In the genomic region with DNA sequence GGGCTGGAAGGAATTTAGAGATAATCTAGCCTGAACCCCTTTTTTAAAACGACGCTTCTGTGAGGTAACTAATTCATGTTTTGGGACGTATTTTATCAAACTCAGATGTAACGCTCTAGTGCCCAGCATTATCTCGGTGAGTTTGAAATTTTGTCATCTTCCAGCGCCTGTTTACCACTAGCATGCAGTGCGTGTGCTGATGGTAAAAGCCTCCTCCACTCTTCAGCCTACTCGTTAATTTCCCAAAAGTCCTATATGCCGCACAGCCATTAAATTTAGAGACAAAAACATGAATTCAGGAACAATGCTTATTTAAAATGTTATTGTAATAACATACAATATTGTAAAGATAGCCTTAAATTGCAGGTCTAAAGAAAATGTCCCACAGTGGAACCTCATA, we compare ENCODE assay signal across 8 cellular contexts. TPM values are rescaled to one million over a fixed set of nuclear protein-coding genes. Genes with fewer than 3 reads are reported as not detected.
DNase-seq lines count a peak whose midpoint lies in the region; ATAC-seq lines count a peak whose summit lies in the region.

No MANE protein-coding gene starts in this region.

- peak overlapping the region; percentile 94 for H3K4me3 Mint-ChIP-seq in T-helper 17 cell
- H3K4me3 Mint-ChIP-seq in stimulated activated memory B cell treated with anti-CD40 and anti-IgM and Interleukin-4, amounts not matched to agents 10 μg/mL and 1 μg/mL and 100 μg/mL, for 72 hours, result peak overlapping the region; percentile 97

- ATAC-seq in T-helper 17 cell, result no peak
- no peak for ATAC-seq in stimulated activated memory B cell treated with anti-CD40 and anti-IgM and Interleukin-4, amounts not matched to agents 10 μg/mL and 1 μg/mL and 100 μg/mL, for 72 hours
- ATAC-seq in GM18870 (IDR thresholded peaks at IDR 0.05; ENCODE audit: unreplicated experiment), result no peak

- peaks cover 34% of the 10 kb centered on the region for H3K4me1 Mint-ChIP-seq in T-helper 17 cell
- H3K4me1 Mint-ChIP-seq in stimulated activated memory B cell treated with anti-CD40 and anti-IgM and Interleukin-4, amounts not matched to agents 10 μg/mL and 1 μg/mL and 100 μg/mL, for 72 hours, result peaks cover 44% of the 10 kb centered on the region

- no peaks in the 10 kb centered on the region for H3K27me3 Mint-ChIP-seq in T-helper 17 cell
- no peaks in the 10 kb centered on the region for H3K27me3 Mint-ChIP-seq in stimulated activated memory B cell treated with anti-CD40 and anti-IgM and Interleukin-4, amounts not matched to agents 10 μg/mL and 1 μg/mL and 100 μg/mL, for 72 hours

- peak overlapping the region; percentile 94 for H3K27ac Mint-ChIP-seq in T-helper 17 cell
- peak overlapping the region; percentile 91 for H3K27ac Mint-ChIP-seq in stimulated activated memory B cell treated with anti-CD40 and anti-IgM and Interleukin-4, amounts not matched to agents 10 μg/mL and 1 μg/mL and 100 μg/mL, for 72 hours

- H3K9me3 Mint-ChIP-seq in stimulated activated memory B cell treated with anti-CD40 and anti-IgM and Interleukin-4, amounts not matched to agents 10 μg/mL and 1 μg/mL and 100 μg/mL, for 72 hours, result no peaks in the 10 kb centered on the region

- no peaks in the 10 kb centered on the region for H3K9me3 ChIP-seq in T-helper 17 cell (ENCODE audit: control insufficient read depth, low read length, poor library complexity, severe bottlenecking)

- no peaks in the 10 kb centered on the region for H3K36me3 Mint-ChIP-seq in T-helper 17 cell (ENCODE audit: low read depth)
- H3K36me3 Mint-ChIP-seq in stimulated activated memory B cell treated with anti-CD40 and anti-IgM and Interleukin-4, amounts not matched to agents 10 μg/mL and 1 μg/mL and 100 μg/mL, for 72 hours, result peaks cover 9% of the 10 kb centered on the region

- peak; percentile 23 for DNase-seq in DMS 273 (lab: John Stamatoyannopoulos, UW; ENCODE audit: unreplicated experiment)
- DNase-seq in DMS 273 treated with DMSO at 0.1 percent for 48 hours (lab: John Stamatoyannopoulos, UW), result no peak
- DNase-seq in T-helper 17 cell, result no peak
- DNase-seq in germinal center (ENCODE audit: low spot score), result peak; percentile 11
- DNase-seq in ecto neural progenitor cell (ENCODE audit: low spot score), result no peak
- no peak for DNase-seq in activated gamma-delta T cell treated with Interleukin-2 at 50 U/mL for 16 hours

RNA-seq across cellular contexts. Expression of gene ZCCHC2, which starts 2.8 kb away (rescaled TPM):
- total RNA-seq in T-helper 17 cell, result 10 to 100 TPM; 69.3 to 71.5 TPM

Comparison
In these comparisons a context has a peak if more than half of its experiments do, and no peak if none do; other contexts are left out.
1. DNase-seq: peak in DMS 273 (single experiment) and germinal center (single experiment); none in DMS 273 treated with DMSO at 0.1 percent for 48 hours (single experiment), T-helper 17 cell (0 of 3), ecto neural progenitor cell (single experiment) and activated gamma-delta T cell treated with Interleukin-2 at 50 U/mL for 16 hours (single experiment).